14 cellular contexts compared by ENCODE assay signal in genomic region chr10:36172574-36172973, GRCh38.
DNase-seq lines count a peak whose midpoint lies in the region; ATAC-seq, FAIRE-seq and TF ChIP-seq lines count a peak whose summit lies in the region.
"Had no signal": no experiment of that assay in that cellular context is flagged by ENCODE, and none has a peak within 500 bp of the region (broad histone marks: within the 10 kb centered on the region; RNA-seq: fewer than 3 reads in every experiment).

No MANE protein-coding gene starts in this region.

- H3K27me3 ChIP-seq in subcutaneous abdominal adipose tissue (ENCODE audit: control insufficient read depth in 5 of 5, insufficient read depth in 4 of 5, low read length in 5 of 5) (no peaks in the 10 kb centered on the region), spleen (replicated peaks in 1 of 7) (no peaks in the 10 kb centered on the region)
- H3K27me3 ChIP-seq: neural progenitor cell had no signal

- no peak overlapping the region for H3K9ac ChIP-seq in subcutaneous abdominal adipose tissue (ENCODE audit: low read length in 5 of 5)
- H3K9ac ChIP-seq: neural progenitor cell had no signal

- WGBS in adipose tissue, 3 donors: 15 to 37% (median 18%) methylated on average over 4 of the region's 4 CpGs
- WGBS in spleen, 5 donors: 2 to 7% (median 5%) methylated on average over 4 of the region's 4 CpGs

- H3K9me3 ChIP-seq in subcutaneous abdominal adipose tissue (ENCODE audit: control insufficient read depth in 5 of 5, low read length in 5 of 5) (peaks cover 0 to 3% (median 0%) of the 10 kb centered on the region in 5 donors), spleen (no peaks in the 10 kb centered on the region)

- H3K36me3 ChIP-seq in subcutaneous abdominal adipose tissue (ENCODE audit: control insufficient read depth in 5 of 5, insufficient read depth in 5 of 5, low read length in 5 of 5): no peaks in the 10 kb centered on the region
- no peaks in the 10 kb centered on the region for H3K36me3 ChIP-seq in spleen
- H3K36me3 ChIP-seq: neural progenitor cell had no signal

- H3K4me3 ChIP-seq in subcutaneous abdominal adipose tissue (ENCODE audit: low read depth in 1 of 5, low read length in 5 of 5) (no peak overlapping the region), spleen (no peak overlapping the region)
- H3K4me3 ChIP-seq: neural progenitor cell had no signal

- H3K27ac ChIP-seq in adipose tissue (ENCODE audit: low read depth, low read length) (peak overlapping the region; percentile 66), subcutaneous abdominal adipose tissue (ENCODE audit: low read depth, low read length) (peak overlapping the region; percentile 63), spleen (peak overlapping the region in 3 of 8 donors; percentile 4 to 28 (median 6))
- H3K27ac ChIP-seq: epithelial cell of prostate, neural progenitor cell had no signal

- intact Hi-C loops in spleen (cut with DNase I; ENCODE audit: low total_unique reads): no loop called here

- TF ChIP-seq POLR2A in H54 (IDR thresholded peaks at IDR 0.05; ENCODE audit: low read depth, low read length) (no peak), spleen (IDR thresholded peaks at IDR 0.05) (no peak)

- ATAC-seq in GM21576 (IDR thresholded peaks at IDR 0.05; ENCODE audit: unreplicated experiment): no peak
- ATAC-seq: activated naive CD8-positive, alpha-beta T cell treated with anti-CD3 and anti-CD28 coated beads, Interleukin-2, amount 50 U/mL, for 24 hours; stimulated activated naive B cell treated with anti-CD40 and anti-IgM and Interleukin-4, amounts not matched to agents 10 μg/mL and 1 μg/mL and 100 μg/mL, for 72 hours had no signal

- DNase-seq in H54 (ENCODE audit: insufficient read length, low spot score): no peak
- peak; percentile 31 for DNase-seq in hepatic stellate cell (ENCODE audit: low spot score)
- no peak for DNase-seq in spleen
- no peak for DNase-seq in activated naive CD4-positive, alpha-beta T cell treated with anti-CD3 and anti-CD28 coated beads, Interleukin-2, amount 50 U/mL, for 16 hours
- DNase-seq: activated naive CD8-positive, alpha-beta T cell treated with anti-CD3 and anti-CD28 coated beads, Interleukin-2, amount 50 U/mL, for 24 hours; immature natural killer cell; NCI-H1436; stimulated activated CD4-positive, alpha-beta T cell treated with anti-CD3 and anti-CD28 coated beads, Interleukin-1b, Interleukin-23, amount 100 ng/mL, for 48 hours; stimulated activated naive B cell treated with anti-CD40 and anti-IgM and Interleukin-4, amounts not matched to agents 10 μg/mL and 1 μg/mL and 100 μg/mL, for 72 hours had no signal

- TF ChIP-seq CTCF in spleen (IDR thresholded peaks at IDR 0.05 in 8 of 11, conservative IDR thresholded peaks at IDR 0.05 in 3 of 11): no peak

- FAIRE-seq in H54 (lab: Jason Lieb, UNC): peak; percentile 97

- H3K4me1 ChIP-seq in subcutaneous abdominal adipose tissue (ENCODE audit: control insufficient read depth in 5 of 5, insufficient read depth in 5 of 5, low read length in 5 of 5) (peaks cover 12 to 31% (median 23%) of the 10 kb centered on the region in 5 donors), spleen (peaks cover 0 to 21% (median 6%) of the 10 kb centered on the region in 6 donors)
- H3K4me1 ChIP-seq: neural progenitor cell had no signal
